Comparison of ENCODE assay signal across 8 cellular contexts in the genomic region with DNA sequence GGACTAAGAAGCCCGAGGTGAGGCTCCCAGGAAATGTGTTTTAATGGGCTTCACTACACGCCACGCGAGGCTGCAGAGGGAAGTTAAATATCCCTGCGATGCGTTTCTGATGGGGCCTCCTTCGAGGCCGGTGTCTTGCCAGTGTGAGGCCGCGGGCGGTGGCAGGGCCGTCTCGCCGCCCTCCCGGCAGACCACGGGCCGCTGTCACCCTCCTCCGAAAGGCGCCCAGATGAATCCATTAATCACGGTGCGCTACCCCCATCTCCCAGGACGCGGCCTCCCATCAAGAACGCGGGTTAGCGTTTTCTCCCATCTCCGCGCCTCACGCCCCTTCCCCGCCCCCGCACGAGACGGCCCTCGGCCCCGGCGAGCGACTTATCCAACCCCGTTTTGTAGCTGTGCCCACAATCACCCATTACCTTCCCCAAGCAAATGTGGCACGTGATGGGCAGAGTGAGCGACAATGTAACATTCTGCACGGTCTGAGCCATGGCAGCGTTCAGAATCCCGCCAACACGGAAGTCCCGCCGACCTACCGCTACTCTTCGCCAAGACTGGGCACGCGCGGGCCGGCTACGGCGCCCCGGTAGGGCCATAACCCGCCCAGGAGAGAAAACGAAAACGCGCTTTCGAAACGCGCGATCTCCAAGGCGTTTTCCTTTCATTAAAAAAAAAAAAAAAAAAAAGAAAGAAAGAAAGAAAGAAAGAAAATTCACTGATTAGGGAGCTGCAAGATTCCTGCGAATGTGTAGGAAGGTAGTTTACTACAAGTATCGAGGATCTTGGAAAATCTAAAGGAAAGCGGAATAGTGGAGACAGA. TPM values are rescaled to one million over a fixed set of nuclear protein-coding genes. Genes with fewer than 3 reads are reported as not detected.
A peak's percentile ranks its signal among the peaks of the same experiment; 100 is the strongest.
DNase-seq lines count a peak whose midpoint lies in the region; ATAC-seq and TF ChIP-seq lines count a peak whose summit lies in the region.

A gene with protein sequence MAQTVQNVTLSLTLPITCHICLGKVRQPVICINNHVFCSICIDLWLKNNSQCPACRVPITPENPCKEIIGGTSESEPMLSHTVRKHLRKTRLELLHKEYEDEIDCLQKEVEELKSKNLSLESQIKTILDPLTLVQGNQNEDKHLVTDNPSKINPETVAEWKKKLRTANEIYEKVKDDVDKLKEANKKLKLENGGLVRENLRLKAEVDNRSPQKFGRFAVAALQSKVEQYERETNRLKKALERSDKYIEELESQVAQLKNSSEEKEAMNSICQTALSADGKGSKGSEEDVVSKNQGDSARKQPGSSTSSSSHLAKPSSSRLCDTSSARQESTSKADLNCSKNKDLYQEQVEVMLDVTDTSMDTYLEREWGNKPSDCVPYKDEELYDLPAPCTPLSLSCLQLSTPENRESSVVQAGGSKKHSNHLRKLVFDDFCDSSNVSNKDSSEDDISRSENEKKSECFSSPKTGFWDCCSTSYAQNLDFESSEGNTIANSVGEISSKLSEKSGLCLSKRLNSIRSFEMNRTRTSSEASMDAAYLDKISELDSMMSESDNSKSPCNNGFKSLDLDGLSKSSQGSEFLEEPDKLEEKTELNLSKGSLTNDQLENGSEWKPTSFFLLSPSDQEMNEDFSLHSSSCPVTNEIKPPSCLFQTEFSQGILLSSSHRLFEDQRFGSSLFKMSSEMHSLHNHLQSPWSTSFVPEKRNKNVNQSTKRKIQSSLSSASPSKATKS (minus strand): TSS at position 526 of the 820 bp plus-strand sequence. CDS start 35 bp downstream, at position 491.

- intact Hi-C loops in psoas muscle (cut with DNase I) = loop anchor here in 1 of 2 donors (10.0 kb wide), 1 partner anchor 54 kb away; a partner anchor contains a TSS

- no peaks in the 10 kb centered on the region for H3K9me3 ChIP-seq in T-helper 17 cell (ENCODE audit: control insufficient read depth, low read length, poor library complexity, severe bottlenecking)
- H3K9me3 ChIP-seq in right atrium auricular region = no peaks in the 10 kb centered on the region
- H3K9me3 ChIP-seq in psoas muscle = no peaks in the 10 kb centered on the region

- TF ChIP-seq CTCF in right atrium auricular region (IDR thresholded peaks at IDR 0.05) = no peak
- no peak for TF ChIP-seq CTCF in psoas muscle (IDR thresholded peaks at IDR 0.05)

- H3K27ac ChIP-seq in right atrium auricular region (peak within 1 kb of the TSS; percentile 69 to 78), psoas muscle (peak within 1 kb of the TSS; percentile 34), urinary bladder (ENCODE audit: low read depth) (no peak within 1 kb of the TSS)

- DNase-seq in NCI-H146 (lab: John Stamatoyannopoulos, UW) (peak; percentile 92), T-helper 17 cell (peak; percentile 81 to 89 (median 83)), anterior cingulate cortex (lab: John Stamatoyannopoulos, UW) (peak; percentile 29 to 95 (median 83)), right atrium auricular region (ENCODE audit: low spot score) (peak; percentile 91), psoas muscle (peak; percentile 93 to 95)

- peak within 1 kb of the TSS; percentile 100 for H3K4me3 Mint-ChIP-seq in T-helper 17 cell

- H3K4me1 ChIP-seq in right atrium auricular region = peaks cover 0 to 17% of the 10 kb centered on the region in 2 donors
- peaks cover 19% of the 10 kb centered on the region for H3K4me1 ChIP-seq in psoas muscle
- no peaks in the 10 kb centered on the region for H3K4me1 ChIP-seq in urinary bladder (ENCODE audit: insufficient read depth)

- H3K27ac Mint-ChIP-seq in T-helper 17 cell = peak within 1 kb of the TSS; percentile 99

- peaks cover 32% of the 10 kb centered on the region for H3K4me1 Mint-ChIP-seq in T-helper 17 cell

- 0 to 1% (median 1%) methylated on average over 64 to 67 of the region's 67 CpGs for WGBS in psoas muscle, 3 donors
- WGBS in urinary bladder = under 1% methylated on average over 67 of the region's 67 CpGs

- ATAC-seq in GM18498 (IDR thresholded peaks at IDR 0.05; ENCODE audit: unreplicated experiment) = peak; percentile 74
- ATAC-seq in HG02870 (IDR thresholded peaks at IDR 0.05; ENCODE audit: unreplicated experiment) = peak; percentile 65
- peak; percentile 98 for ATAC-seq in T-helper 17 cell
- ATAC-seq in psoas muscle = peak; percentile 97 to 99 (median 99)

- H3K4me3 ChIP-seq in right atrium auricular region = peak within 1 kb of the TSS; percentile 83 to 91
- H3K4me3 ChIP-seq in psoas muscle = peak within 1 kb of the TSS; percentile 79
- peak within 1 kb of the TSS; percentile 90 for H3K4me3 ChIP-seq in urinary bladder (ENCODE audit: low read depth, low read length)

- H3K36me3 ChIP-seq in right atrium auricular region (no peaks in the 10 kb centered on the region), psoas muscle (ENCODE audit: insufficient read depth in 1 of 2, low read depth in 1 of 2) (no peaks in the 10 kb centered on the region), urinary bladder (ENCODE audit: insufficient read depth) (no peaks in the 10 kb centered on the region)

- H3K27me3 ChIP-seq in right atrium auricular region = no peaks in the 10 kb centered on the region
- no peaks in the 10 kb centered on the region for H3K27me3 ChIP-seq in psoas muscle (ENCODE audit: insufficient read depth in 3 of 3, low read length in 2 of 3)

- peaks cover 6% of the 10 kb centered on the region for H3K36me3 Mint-ChIP-seq in T-helper 17 cell (ENCODE audit: low read depth)

- no peaks in the 10 kb centered on the region for H3K27me3 Mint-ChIP-seq in T-helper 17 cell

RNA-seq across cellular contexts. Expression of the gene that starts here (rescaled TPM):
- total RNA-seq in T-helper 17 cell (1 to 10 TPM; 2.5 to 4.5 TPM), right atrium auricular region (1 to 10 TPM; 6.1 to 7.3 TPM), psoas muscle (1 to 10 TPM; 4.3 to 5.7 (median 5.2) TPM), urinary bladder (29.9 TPM)
- polyA plus RNA-seq in psoas muscle (10 to 100 TPM in 1 of 3 donors, 1 to 10 TPM in 2; 4.7 to 16.5 (median 5.0) TPM), urinary bladder (9.2 TPM)
